7 cellular contexts compared by ENCODE assay signal in the genomic region with DNA sequence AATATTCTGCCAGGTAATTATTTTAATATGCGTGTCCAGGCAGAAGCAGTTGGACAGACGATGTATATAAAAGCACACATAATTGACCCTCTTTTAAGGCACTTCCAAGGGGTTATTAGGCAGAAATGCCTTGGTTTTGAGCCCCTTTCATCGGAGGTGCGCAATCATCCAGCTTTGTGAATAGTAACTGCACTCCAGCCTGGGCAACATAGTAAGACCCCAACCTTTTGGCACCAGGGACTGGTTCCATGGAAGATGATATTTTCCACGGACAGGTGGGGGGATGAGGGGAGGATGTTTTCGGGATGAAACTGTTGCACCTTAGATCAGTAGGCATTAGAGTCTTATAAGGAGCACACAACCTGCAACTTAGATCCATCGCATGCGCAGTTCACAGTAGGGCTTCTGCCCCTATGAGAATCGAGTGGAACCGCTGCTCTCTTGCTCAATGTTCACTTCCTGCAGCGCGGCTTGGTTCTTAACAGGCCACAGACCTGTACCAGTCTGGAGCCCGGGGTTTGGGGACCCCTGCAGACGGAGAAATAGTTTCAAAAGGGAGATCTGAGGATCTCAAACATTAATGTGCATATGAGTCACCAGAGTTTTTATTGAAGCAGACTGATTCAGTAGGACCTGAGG. TPM values are rescaled to one million over a fixed set of nuclear protein-coding genes. Genes with fewer than 3 reads are reported as not detected.
DNase-seq lines count a peak whose midpoint lies in the region; ATAC-seq, FAIRE-seq and TF ChIP-seq lines count a peak whose summit lies in the region.

No MANE protein-coding gene starts in this region.

- TF ChIP-seq EP300 in K562 (IDR thresholded peaks at IDR 0.05; ENCODE audit: low read length) = no peak

- peak; percentile 25; the same call in 1 of the 3 replicates for ATAC-seq in K562
- no peak for ATAC-seq in GM18502 (IDR thresholded peaks at IDR 0.05; ENCODE audit: poor library complexity, unreplicated experiment)

- TF ChIP-seq POLR2A in K562 (conservative IDR thresholded peaks at IDR 0.05) = no peak

- H3K9ac ChIP-seq in H9 (ENCODE audit: extremely low read depth, insufficient read length, low read length) = no peak overlapping the region
- no peak overlapping the region for H3K9ac ChIP-seq in K562 (ENCODE audit: insufficient read depth in 1 of 2, low read depth in 2 of 2, low read length in 2 of 2)

- H3K27ac Mint-ChIP-seq in H9 = no peak overlapping the region

- DNase-seq in H9 (no peak), SKM-1 treated with dmso at 0.1 percent for 144 hours (lab: John Stamatoyannopoulos, UW; ENCODE audit: unreplicated experiment) (peak; percentile 59), K562 (ENCODE audit: extremely low read depth in 1 of 4, low spot score in 3 of 4) (no peak), skeletal muscle cell (ENCODE audit: low read depth) (no peak), AML-193 (lab: John Stamatoyannopoulos, UW) (no peak), DMS 273 (lab: John Stamatoyannopoulos, UW; ENCODE audit: unreplicated experiment) (no peak)

- BruUV-seq in K562 (replicated peaks; lab: Mats Ljungman, UMichigan) = no TSS peak

- no peak overlapping the region for H3T11ph ChIP-seq in H9 (ENCODE audit: low read length)

- H4K91ac ChIP-seq in H9 (ENCODE audit: insufficient read length, low read depth, low read length) = no peak overlapping the region

- H3K4me2 ChIP-seq in H9 (ENCODE audit: insufficient read depth, insufficient read length, low read length) (peak overlapping the region; percentile 96), K562 (ENCODE audit: insufficient read depth, low read length) (no peak overlapping the region)

- H4K20me1 ChIP-seq in H9 (ENCODE audit: control insufficient read depth, insufficient read depth, insufficient read length) (no peaks in the 10 kb centered on the region), K562 (replicated peaks; ENCODE audit: control insufficient read depth, insufficient read depth, low read length) (no peaks in the 10 kb centered on the region)

- H3K9me1 ChIP-seq in K562 (ENCODE audit: control insufficient read depth, insufficient read depth, low read length) = no peaks in the 10 kb centered on the region

- H3K4me3 Mint-ChIP-seq in H9 = peak overlapping the region; percentile 54 to 84

- no peak for TF ChIP-seq RAD21 in K562 (CRISPR knock-in tag; conservative IDR thresholded peaks at IDR 0.05 in 1 of 2, IDR thresholded peaks at IDR 0.05 in 1 of 2)

- peaks cover 3 to 13% of the 10 kb centered on the region in 2 experiments for H3K4me1 Mint-ChIP-seq in H9

- H3K36me3 Mint-ChIP-seq in H9 (ENCODE audit: insufficient read depth in 1 of 3, low read depth in 3 of 3) = no peaks in the 10 kb centered on the region; a peak in 1 of 7 replicates

- H3K36me3 ChIP-seq in K562 (ENCODE audit: control insufficient read depth, insufficient read depth, low read length) = no peaks in the 10 kb centered on the region

- H2BK20ac ChIP-seq in H9 (ENCODE audit: low read depth, low read length, poor library complexity, severe bottlenecking) = no peak overlapping the region

- H3K27me3 ChIP-seq in H9 (ENCODE audit: insufficient read depth, low read length) (peaks cover 22% of the 10 kb centered on the region), K562 (ENCODE audit: control insufficient read depth in 2 of 2, insufficient read depth in 2 of 2, low read length in 2 of 2) (peaks cover 12 to 26% of the 10 kb centered on the region in 2 experiments; a peak in 3 of 5 replicates)

- no peak overlapping the region for H3K23ac ChIP-seq in H9 (ENCODE audit: insufficient read length, low read depth, low read length)

- peaks cover 6% of the 10 kb centered on the region for H3K23me2 ChIP-seq in H9 (ENCODE audit: insufficient read length, low read depth, low read length, poor library complexity, severe bottlenecking)

- H3K4ac ChIP-seq in H9 (ENCODE audit: low read depth, low read length) = no peak overlapping the region

- no peak overlapping the region for H3K18ac ChIP-seq in H9 (ENCODE audit: insufficient read length, low read depth, low read length)

- H3K9me3 Mint-ChIP-seq in H9 = peaks cover 0 to 2% of the 10 kb centered on the region in 2 experiments; a peak in 1 of 5 replicates

- in situ Hi-C loops in K562 (cut with MboI) = no loop called here

- H3K14ac ChIP-seq in H9 (ENCODE audit: insufficient read depth, low read length) = no peak overlapping the region

- H3K27me3 Mint-ChIP-seq in H9 (ENCODE audit: low read depth) = peaks cover 93% of the 10 kb centered on the region

- TF ChIP-seq CTCF in H9 (conservative IDR thresholded peaks at IDR 0.05) (no peak), K562 (IDR thresholded peaks at IDR 0.05 in 2 of 3, conservative IDR thresholded peaks at IDR 0.05 in 1 of 3; ENCODE audit: insufficient read depth in 2 of 3, low read depth in 1 of 3, low read length in 3 of 3) (no peak)

- H2AFZ ChIP-seq in H9 (ENCODE audit: low read length) (no peak overlapping the region), K562 (ENCODE audit: low read depth, low read length) (no peak overlapping the region)

- H3K27ac ChIP-seq in H9 (ENCODE audit: insufficient read length, low read depth, low read length) (no peak overlapping the region), K562 (ENCODE audit: extremely low read depth, low read depth, low read length) (no peak overlapping the region)

- no peaks in the 10 kb centered on the region for H3K79me2 ChIP-seq in H9 (ENCODE audit: insufficient read depth, low read length)
- no peaks in the 10 kb centered on the region for H3K79me2 ChIP-seq in K562 (ENCODE audit: control insufficient read depth, insufficient read depth, low read length)

- POLR2A ChIA-PET in K562 (lab: Yijun Ruan, JAX) = no interaction called here

- no peaks in the 10 kb centered on the region for H3K4me1 ChIP-seq in H9 (ENCODE audit: insufficient read depth, low read length)
- peaks cover 0 to 13% of the 10 kb centered on the region in 2 experiments; a peak in 2 of 5 replicates for H3K4me1 ChIP-seq in K562 (replicated peaks in 1 of 2; ENCODE audit: control insufficient read depth in 2 of 2, insufficient read depth in 2 of 2, low read length in 2 of 2)

- CTCF ChIA-PET in K562 (lab: Yijun Ruan, JAX; ENCODE audit: low intra/inter-chr PET ratio) = no interaction called here

- no peak overlapping the region for H2BK15ac ChIP-seq in H9 (ENCODE audit: low read depth, low read length)

- FAIRE-seq in K562 (lab: Jason Lieb, UNC) = no peak

- no peaks in the 10 kb centered on the region for H3K9me3 ChIP-seq in H9 (ENCODE audit: control insufficient read depth, low read depth, low read length)
- H3K9me3 ChIP-seq in K562 (replicated peaks; ENCODE audit: control insufficient read depth, insufficient read depth, low read depth, low read length) = no peaks in the 10 kb centered on the region

- no CpG with 5 or more reads among the region's 14 CpGs for WGBS in H9 (ENCODE audit: extremely low coverage, insufficient read length, low lambda C conversion rate)
- WGBS in K562 (ENCODE audit: insufficient coverage, low coverage, missing lambda C conversion rate) = 4% methylated on average over 14 of the region's 14 CpGs

- no peaks in the 10 kb centered on the region for H3K79me1 ChIP-seq in H9 (ENCODE audit: insufficient read depth, low read depth, low read length, poor library complexity, severe bottlenecking)

- no peak overlapping the region for H2BK5ac ChIP-seq in H9 (ENCODE audit: insufficient read length, low read length)

- no peak overlapping the region for H4K5ac ChIP-seq in H9 (ENCODE audit: insufficient read length, low read depth, low read length)

- intact Hi-C loops in K562 (cut with micrococcal nuclease) = no loop called here

- H3K4me3 ChIP-seq in K562 = no peak overlapping the region
- H3K4me3 ChIP-seq in skeletal muscle cell (ENCODE audit: low read depth, low read length) = peak overlapping the region; percentile 30

- no peak overlapping the region for H4K8ac ChIP-seq in H9 (replicated peaks; ENCODE audit: insufficient read length, low read depth, low read length)

- no peak overlapping the region for H2BK12ac ChIP-seq in H9 (ENCODE audit: insufficient read length, low read depth, low read length)

- no peak overlapping the region for H3K56ac ChIP-seq in H9 (ENCODE audit: insufficient read length, low read depth, low read length)

- no peak overlapping the region for H2AK5ac ChIP-seq in H9 (ENCODE audit: insufficient read length, low read length)

- no peak overlapping the region for H2BK120ac ChIP-seq in H9 (ENCODE audit: low read depth, low read length, poor library complexity, severe bottlenecking)

RNA-seq across cellular contexts. Expression of a gene that starts 1.8 kb away (rescaled TPM):
- total RNA-seq in H9 (2021) (0.70 and 1.3 TPM in 2 replicates), K562 (2014; rRNA removed) (not detected in 2 replicates), K562 (2014; rRNA removed; fragmentation: Illumina TruSeq; extraction: Trizol) (not detected in 2 replicates), K562 (2015; rRNA removed; fragmentation: Illumina TruSeq; extraction: Trizol) (not detected in 2 replicates), K562 (2021) (0.18 and 0.27 TPM in 2 replicates)
- not detected in 2 replicates for total RNA-seq in K562 (2011; cell fraction: chromatin; rRNA removed; ENCODE audit: low replicate concordance)
- not detected in 2 replicates for total RNA-seq in K562 (2011; cell fraction: nucleolus; rRNA removed)
- not detected in 2 replicates for total RNA-seq in K562 (2011; cell fraction: nucleoplasm; rRNA removed)
- polyA plus RNA-seq in K562 (2011; rRNA removed) (not detected in 2 replicates), K562 (2014; fragmentation: Illumina TruSeq; extraction: Trizol) (not detected in 2 replicates), K562 (2014; fragmentation: Nextera tagmentation; extraction: Ambion mirVana) (not detected), K562 (2014; rRNA removed) (not detected in 2 replicates)
- not detected in 2 replicates for polyA plus RNA-seq in K562 (2011; cell fraction: cytosol; rRNA removed)
- not detected in 2 replicates for polyA plus RNA-seq in K562 (2011; cell fraction: nucleus; rRNA removed)
- polyA plus RNA-seq in K562 (2012) = not detected in 2 replicates
- polyA minus RNA-seq in K562 (2011; rRNA and poly(A)+ RNA removed) = not detected in 2 replicates
- not detected in 2 replicates for polyA minus RNA-seq in K562 (2011; cell fraction: cytosol; rRNA and poly(A)+ RNA removed)
- polyA minus RNA-seq in K562 (2011; cell fraction: nucleus; rRNA and poly(A)+ RNA removed) = not detected in 2 replicates

RNA-seq across cellular contexts. Expression of a gene that starts 49.5 kb away (rescaled TPM):
- total RNA-seq in H9 (2021) (10.6 and 10.8 TPM in 2 replicates), K562 (2014; rRNA removed) (not detected in 2 replicates), K562 (2014; rRNA removed; fragmentation: Illumina TruSeq; extraction: Trizol) (not detected in 2 replicates), K562 (2015; rRNA removed; fragmentation: Illumina TruSeq; extraction: Trizol) (not detected in 2 replicates), K562 (2021) (not detected in 2 replicates)
- total RNA-seq in K562 (2011; cell fraction: chromatin; rRNA removed; ENCODE audit: low replicate concordance) = 0.25 TPM in 1 of 2 replicates, not detected in the other
- 0.13 TPM in 1 of 2 replicates, not detected in the other for total RNA-seq in K562 (2011; cell fraction: nucleolus; rRNA removed)
- total RNA-seq in K562 (2011; cell fraction: nucleoplasm; rRNA removed) = 0.22 and 0.53 TPM in 2 replicates
- polyA plus RNA-seq in K562 (2011; rRNA removed) (0.04 TPM in 1 of 2 replicates, not detected in the other), K562 (2014; fragmentation: Illumina TruSeq; extraction: Trizol) (not detected in 2 replicates), K562 (2014; fragmentation: Nextera tagmentation; extraction: Ambion mirVana) (not detected), K562 (2014; rRNA removed) (0.05 TPM in 1 of 2 replicates, not detected in the other)
- polyA plus RNA-seq in K562 (2011; cell fraction: cytosol; rRNA removed) = not detected in 2 replicates
- 0.04 and 0.09 TPM in 2 replicates for polyA plus RNA-seq in K562 (2011; cell fraction: nucleus; rRNA removed)
- polyA plus RNA-seq in K562 (2012) = 0.03 and 0.06 TPM in 2 replicates
- polyA minus RNA-seq in K562 (2011; rRNA and poly(A)+ RNA removed) = not detected in 2 replicates
- polyA minus RNA-seq in K562 (2011; cell fraction: cytosol; rRNA and poly(A)+ RNA removed) = not detected in 2 replicates
- not detected in 2 replicates for polyA minus RNA-seq in K562 (2011; cell fraction: nucleus; rRNA and poly(A)+ RNA removed)
